ENCODE assay signal across 15 cellular contexts in the genomic region with DNA sequence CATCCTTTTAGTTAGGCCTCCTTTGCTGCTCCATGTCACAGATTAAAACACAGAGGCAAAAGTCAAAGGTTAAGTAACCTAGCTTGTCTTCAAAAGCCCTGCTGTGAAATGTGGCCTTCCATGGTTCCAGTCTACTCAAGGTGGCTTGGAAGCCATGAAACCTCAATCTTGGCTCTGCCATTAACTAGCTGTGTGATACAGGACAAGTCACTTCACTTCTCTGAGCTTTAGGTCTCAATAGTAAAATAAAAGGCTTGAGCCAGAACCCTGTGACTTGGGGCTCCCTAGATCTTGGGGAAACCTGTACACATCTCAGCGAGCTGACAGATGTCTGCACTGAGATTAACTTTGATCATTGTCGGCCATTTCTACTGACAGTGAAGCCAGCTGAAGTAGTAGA. TPM values are rescaled to one million over a fixed set of nuclear protein-coding genes. Genes with fewer than 3 reads are reported as not detected.
A peak's percentile ranks its signal among the peaks of the same experiment; 100 is the strongest.
DNase-seq lines count a peak whose midpoint lies in the region; ATAC-seq, FAIRE-seq and TF ChIP-seq lines count a peak whose summit lies in the region.
"Had no signal": no experiment of that assay in that cellular context is flagged by ENCODE, and none has a peak within 500 bp of the region (broad histone marks: within the 10 kb centered on the region; RNA-seq: fewer than 3 reads in every experiment).

No MANE protein-coding gene starts in this region.

- peak overlapping the region; percentile 70 for H3K27ac Mint-ChIP-seq in activated T-cell treated with anti-CD3 and anti-CD28 coated beads, Interleukin-2, amount 50 U/mL, for 72 hours
- H3K27ac Mint-ChIP-seq in activated T-cell treated with anti-CD3 and anti-CD28 coated beads, Interleukin-2, amount 50 U/mL, for 24 hours = no peak overlapping the region
- H3K27ac Mint-ChIP-seq in natural killer cell = peak overlapping the region; percentile 37 to 63
- H3K27ac Mint-ChIP-seq: GM23338 had no signal

- H3K4me2 ChIP-seq in K562 (ENCODE audit: insufficient read depth, low read length) = no peak overlapping the region
- H3K4me2 ChIP-seq: BLaER1, GM23338 had no signal

- peaks cover 0 to 4% of the 10 kb centered on the region in 2 donors for H3K9me3 Mint-ChIP-seq in activated T-cell treated with anti-CD3 and anti-CD28 coated beads, Interleukin-2, amount 50 U/mL, for 72 hours
- H3K9me3 Mint-ChIP-seq in activated T-cell treated with anti-CD3 and anti-CD28 coated beads, Interleukin-2, amount 50 U/mL, for 24 hours = no peaks in the 10 kb centered on the region
- no peaks in the 10 kb centered on the region for H3K9me3 Mint-ChIP-seq in natural killer cell

- H3K36me3 ChIP-seq in K562 (ENCODE audit: control insufficient read depth, insufficient read depth, low read length) (no peaks in the 10 kb centered on the region), tibial artery (no peaks in the 10 kb centered on the region)
- peaks cover 3% of the 10 kb centered on the region for H3K36me3 ChIP-seq in effector memory CD4-positive, alpha-beta T cell (ENCODE audit: control insufficient read depth, insufficient read depth, low read length)

- WGBS in K562 (ENCODE audit: insufficient coverage, low coverage, missing lambda C conversion rate) = 33% methylated on average over 2 of the region's 2 CpGs

- peak; percentile 42 for FAIRE-seq in K562 (lab: Jason Lieb, UNC)
- FAIRE-seq: GM18507 had no signal

- intact Hi-C loops in K562 (cut with micrococcal nuclease) = no loop called here
- intact Hi-C loops in natural killer cell (cut with micrococcal nuclease) = no loop called here
- intact Hi-C loops in tibial artery (cut with DNase I; ENCODE audit: low total_unique reads) = no loop called here

- ATAC-seq in activated T-cell treated with anti-CD3 and anti-CD28 coated beads, Interleukin-2, amount 50 U/mL, for 72 hours (replicated peaks in 1 of 2) = no peak
- ATAC-seq in K562 (no peak), natural killer cell (no peak), GM21367 (IDR thresholded peaks at IDR 0.05; ENCODE audit: unreplicated experiment) (no peak)
- ATAC-seq: GM23338 had no signal

- peaks cover 12 to 23% of the 10 kb centered on the region in 2 donors for H3K36me3 Mint-ChIP-seq in activated T-cell treated with anti-CD3 and anti-CD28 coated beads, Interleukin-2, amount 50 U/mL, for 72 hours (ENCODE audit: insufficient read depth in 2 of 2)
- H3K36me3 Mint-ChIP-seq in activated T-cell treated with anti-CD3 and anti-CD28 coated beads, Interleukin-2, amount 50 U/mL, for 24 hours (ENCODE audit: low read depth) = peaks cover 41% of the 10 kb centered on the region
- H3K36me3 Mint-ChIP-seq in natural killer cell = no peaks in the 10 kb centered on the region

- H3K9me3 ChIP-seq in K562 (replicated peaks; ENCODE audit: control insufficient read depth, insufficient read depth, low read depth, low read length) = no peaks in the 10 kb centered on the region
- no peaks in the 10 kb centered on the region for H3K9me3 ChIP-seq in tibial artery
- no peaks in the 10 kb centered on the region for H3K9me3 ChIP-seq in effector memory CD4-positive, alpha-beta T cell (ENCODE audit: control insufficient read depth, low read length)

- CTCF ChIA-PET in K562 (lab: Yijun Ruan, JAX; ENCODE audit: low intra/inter-chr PET ratio) = no interaction called here

- H3K27me3 ChIP-seq in K562 (ENCODE audit: control insufficient read depth in 2 of 2, insufficient read depth in 2 of 2, low read length in 2 of 2) (no peaks in the 10 kb centered on the region), tibial artery (no peaks in the 10 kb centered on the region)
- no peaks in the 10 kb centered on the region for H3K27me3 ChIP-seq in effector memory CD4-positive, alpha-beta T cell (replicated peaks; ENCODE audit: control insufficient read depth, insufficient read depth, low read length, poor library complexity, severe bottlenecking)
- H3K27me3 ChIP-seq: BLaER1 had no signal

- no peak overlapping the region for H3K4me3 Mint-ChIP-seq in activated T-cell treated with anti-CD3 and anti-CD28 coated beads, Interleukin-2, amount 50 U/mL, for 72 hours
- no peak overlapping the region for H3K4me3 Mint-ChIP-seq in activated T-cell treated with anti-CD3 and anti-CD28 coated beads, Interleukin-2, amount 50 U/mL, for 24 hours
- no peak overlapping the region for H3K4me3 Mint-ChIP-seq in natural killer cell
- H3K4me3 Mint-ChIP-seq: GM23338 had no signal

- in situ Hi-C loops in K562 (cut with MboI) = no loop called here

- no peak for TF ChIP-seq CTCF in K562 (IDR thresholded peaks at IDR 0.05 in 2 of 3, conservative IDR thresholded peaks at IDR 0.05 in 1 of 3; ENCODE audit: insufficient read depth in 2 of 3, low read depth in 1 of 3, low read length in 3 of 3)
- TF ChIP-seq CTCF in natural killer cell (IDR thresholded peaks at IDR 0.05) = no peak
- TF ChIP-seq CTCF in tibial artery (IDR thresholded peaks at IDR 0.05) = no peak

- peaks cover 38% of the 10 kb centered on the region for H3K4me1 Mint-ChIP-seq in activated T-cell treated with anti-CD3 and anti-CD28 coated beads, Interleukin-2, amount 50 U/mL, for 72 hours (ENCODE audit: low read depth)
- H3K4me1 Mint-ChIP-seq in activated T-cell treated with anti-CD3 and anti-CD28 coated beads, Interleukin-2, amount 50 U/mL, for 24 hours (ENCODE audit: low read depth) = peaks cover 27% of the 10 kb centered on the region
- H3K4me1 Mint-ChIP-seq in natural killer cell = peaks cover 2 to 9% of the 10 kb centered on the region in 2 donors
- H3K4me1 Mint-ChIP-seq: GM23338 had no signal

- H4K20me1 ChIP-seq in K562 (replicated peaks; ENCODE audit: control insufficient read depth, insufficient read depth, low read length) = no peaks in the 10 kb centered on the region

- POLR2A ChIA-PET in K562 (lab: Yijun Ruan, JAX) = interaction anchor here (1.2 to 2.3 kb wide), 5 partner anchors 9 to 48 kb away, joined by 4 to 15 read pairs (median 5); partner anchors contain the start of gene KMT2E

- DNase-seq in activated T-cell treated with anti-CD3 and anti-CD28 coated beads, Interleukin-2, amount 50 U/mL, for 72 hours = no peak
- no peak for DNase-seq in activated T-cell treated with anti-CD3 and anti-CD28 coated beads, Interleukin-2, amount 50 U/mL, for 24 hours
- DNase-seq in K562 (ENCODE audit: extremely low read depth in 1 of 4, low spot score in 3 of 4) = no peak
- DNase-seq in natural killer cell = no peak
- no peak for DNase-seq in tibial artery
- DNase-seq in effector memory CD4-positive, alpha-beta T cell = no peak
- no peak for DNase-seq in foreskin melanocyte
- DNase-seq: Calu3, DMS 273 treated with DMSO at 0.1 percent for 48 hours, H7 had no signal

- H3K4me3 ChIP-seq in K562 (no peak overlapping the region), tibial artery (no peak overlapping the region)
- no peak overlapping the region for H3K4me3 ChIP-seq in effector memory CD4-positive, alpha-beta T cell (ENCODE audit: insufficient read depth, low read depth, low read length, poor library complexity, severe bottlenecking)
- H3K4me3 ChIP-seq: BLaER1, GM23338 had no signal

- no peak for TF ChIP-seq RAD21 in K562 (CRISPR knock-in tag; conservative IDR thresholded peaks at IDR 0.05 in 1 of 2, IDR thresholded peaks at IDR 0.05 in 1 of 2)

- H2AFZ ChIP-seq in K562 (ENCODE audit: low read depth, low read length) = no peak overlapping the region
- H2AFZ ChIP-seq: GM23338 had no signal

- H3K9me1 ChIP-seq in K562 (ENCODE audit: control insufficient read depth, insufficient read depth, low read length) = no peaks in the 10 kb centered on the region

- TF ChIP-seq EP300 in K562 (IDR thresholded peaks at IDR 0.05; ENCODE audit: low read length) = no peak

- no peaks in the 10 kb centered on the region for H3K79me2 ChIP-seq in K562 (ENCODE audit: control insufficient read depth, insufficient read depth, low read length)

- H3K4me1 ChIP-seq in K562 (replicated peaks in 1 of 2; ENCODE audit: control insufficient read depth in 2 of 2, insufficient read depth in 2 of 2, low read length in 2 of 2) = peaks cover 13 to 46% of the 10 kb centered on the region in 2 experiments; a peak in 4 of 5 replicates
- H3K4me1 ChIP-seq in tibial artery = peaks cover 0 to 92% (median 62%) of the 10 kb centered on the region in 4 donors
- no peaks in the 10 kb centered on the region for H3K4me1 ChIP-seq in effector memory CD4-positive, alpha-beta T cell (ENCODE audit: control insufficient read depth, insufficient read depth, low read length, poor library complexity, severe bottlenecking)

- H3K27ac ChIP-seq in K562 (ENCODE audit: extremely low read depth, low read depth, low read length) = no peak overlapping the region
- peak overlapping the region; percentile 57 to 59 for H3K27ac ChIP-seq in tibial artery
- no peak overlapping the region for H3K27ac ChIP-seq in effector memory CD4-positive, alpha-beta T cell (ENCODE audit: insufficient read depth, low read length, poor library complexity, severe bottlenecking)
- H3K27ac ChIP-seq: 22Rv1, BLaER1 had no signal

- H3K27me3 Mint-ChIP-seq in activated T-cell treated with anti-CD3 and anti-CD28 coated beads, Interleukin-2, amount 50 U/mL, for 72 hours (ENCODE audit: low read depth) = no peaks in the 10 kb centered on the region
- H3K27me3 Mint-ChIP-seq in activated T-cell treated with anti-CD3 and anti-CD28 coated beads, Interleukin-2, amount 50 U/mL, for 24 hours = no peaks in the 10 kb centered on the region
- H3K27me3 Mint-ChIP-seq in natural killer cell (ENCODE audit: low read depth in 2 of 2) = no peaks in the 10 kb centered on the region

- no TSS peak for BruUV-seq in K562 (replicated peaks; lab: Mats Ljungman, UMichigan)

- no peak overlapping the region for H3K9ac ChIP-seq in K562 (ENCODE audit: insufficient read depth in 1 of 2, low read depth in 2 of 2, low read length in 2 of 2)
- H3K9ac ChIP-seq: BLaER1 had no signal

- no peak for TF ChIP-seq POLR2A in K562 (conservative IDR thresholded peaks at IDR 0.05)

RNA-seq across cellular contexts. Expression of gene KMT2E, which starts 48.0 kb away (rescaled TPM):
- total RNA-seq in activated T-cell treated with anti-CD3 and anti-CD28 coated beads, Interleukin-2, amount 50 U/mL, for 72 hours = 100 to 1,000 TPM in 1 of 2 donors, 10 to 100 TPM in 1; 96.4 to 112 TPM
- 207 and 465 TPM in 2 replicates for total RNA-seq in K562 (2011; cell fraction: chromatin; rRNA removed; ENCODE audit: low replicate concordance)
- total RNA-seq in K562 (2011; cell fraction: nucleolus; rRNA removed) = 88.1 and 130 TPM in 2 replicates
- total RNA-seq in K562 (2011; cell fraction: nucleoplasm; rRNA removed) = 182 and 231 TPM in 2 replicates
- total RNA-seq in K562 (2014; rRNA removed) = 33.5 and 38.1 TPM in 2 replicates
- 41.7 and 46.6 TPM in 2 replicates for total RNA-seq in K562 (2014; rRNA removed; fragmentation: Illumina TruSeq; extraction: Trizol)
- 38.6 and 39.9 TPM in 2 replicates for total RNA-seq in K562 (2015; rRNA removed; fragmentation: Illumina TruSeq; extraction: Trizol)
- 48.1 and 55.3 TPM in 2 replicates for total RNA-seq in K562 (2021)
- polyA plus RNA-seq in K562 (2011; rRNA removed) = 11.1 and 14.5 TPM in 2 replicates
- polyA plus RNA-seq in K562 (2011; cell fraction: cytosol; rRNA removed) = 7.9 and 14.7 TPM in 2 replicates
- polyA plus RNA-seq in K562 (2011; cell fraction: nucleus; rRNA removed) = 55.0 and 72.1 TPM in 2 replicates
- 26.5 and 30.8 TPM in 2 replicates for polyA plus RNA-seq in K562 (2012)
- 33.8 and 38.7 TPM in 2 replicates for polyA plus RNA-seq in K562 (2014; fragmentation: Illumina TruSeq; extraction: Trizol)
- 10 to 100 TPM in 1 of 2 experiments, 1 to 10 TPM in 1; 8.9 to 15.9 TPM for polyA plus RNA-seq in K562 (2014; fragmentation: Nextera tagmentation; extraction: Ambion mirVana)
- polyA plus RNA-seq in K562 (2014; rRNA removed) = 18.2 and 23.4 TPM in 2 replicates
- 84.5 and 96.0 TPM in 2 replicates for polyA minus RNA-seq in K562 (2011; rRNA and poly(A)+ RNA removed)
- 28.8 and 34.0 TPM in 2 replicates for polyA minus RNA-seq in K562 (2011; cell fraction: cytosol; rRNA and poly(A)+ RNA removed)
- polyA minus RNA-seq in K562 (2011; cell fraction: nucleus; rRNA and poly(A)+ RNA removed) = 110 and 143 TPM in 2 replicates
- 100 to 1,000 TPM; 272 to 353 (median 345) TPM for total RNA-seq in natural killer cell

Comparison
In these comparisons a context has a peak if more than half of its experiments do, and no peak if none do; other contexts are left out.
1. H3K27ac ChIP-seq: peak in tibial artery (2 of 2); none in K562 (single experiment) and effector memory CD4-positive, alpha-beta T cell (single experiment).